Comparison of ENCODE assay signal across 13 cellular contexts in genomic region chr14:53450871-53451270, GRCh38.
A peak's percentile ranks its signal among the peaks of the same experiment; 100 is the strongest.
DNase-seq lines count a peak whose midpoint lies in the region; ATAC-seq and TF ChIP-seq lines count a peak whose summit lies in the region.
"Had no signal": no experiment of that assay in that cellular context is flagged by ENCODE, and none has a peak within 500 bp of the region (broad histone marks: within the 10 kb centered on the region; RNA-seq: fewer than 3 reads in every experiment).

No MANE protein-coding gene starts in this region.

- no peaks in the 10 kb centered on the region for H4K20me1 ChIP-seq in smooth muscle cell (ENCODE audit: low read depth)

- H3K4me1 ChIP-seq in smooth muscle cell (ENCODE audit: low read depth) (no peaks in the 10 kb centered on the region), ascending aorta (no peaks in the 10 kb centered on the region)

- no peak overlapping the region for H3K27ac ChIP-seq in smooth muscle cell (ENCODE audit: low read depth)
- H3K27ac ChIP-seq in ascending aorta = no peak overlapping the region
- H3K27ac ChIP-seq: esophagus muscularis mucosa had no signal

- ATAC-seq in GM19463 (IDR thresholded peaks at IDR 0.05; ENCODE audit: unreplicated experiment) = no peak

- peak overlapping the region; percentile 35 for H2AFZ ChIP-seq in smooth muscle cell (ENCODE audit: low read depth)

- H3F3A ChIP-seq in smooth muscle cell (ENCODE audit: low read depth) = no peaks in the 10 kb centered on the region

- intact Hi-C loops in ascending aorta (cut with DNase I) = no loop called here

- DNase-seq in ELR (ENCODE audit: low read depth) (peak; percentile 22), NCI-H2081 treated with DMSO at 0.1 percent for 48 hours (lab: John Stamatoyannopoulos, UW) (peak; percentile 53), fibroblast of pulmonary artery (ENCODE audit: low read depth) (peak; percentile 10), smooth muscle cell (lab: John Stamatoyannopoulos, UW; ENCODE audit: unreplicated experiment) (no peak), T-helper 1 cell (no peak), ascending aorta (ENCODE audit: low spot score in 2 of 2) (no peak)
- DNase-seq: activated CD4-positive, alpha-beta T cell treated with anti-CD3 and anti-CD28 coated beads for 4 hours; activated T-cell treated with anti-CD3 and anti-CD28 coated beads, Interleukin-2, amount 50 U/mL, for 1 hour; mesenchymal stem cell; NCI-H510A treated with DMSO at 0.1 percent for 48 hours; RPMI8226 had no signal

- no peak overlapping the region for H3K9ac ChIP-seq in smooth muscle cell (ENCODE audit: low read depth)

- H3K9me3 ChIP-seq in smooth muscle cell (replicated peaks; ENCODE audit: low read depth) (no peaks in the 10 kb centered on the region), ascending aorta (no peaks in the 10 kb centered on the region)
- H3K9me3 ChIP-seq: esophagus muscularis mucosa had no signal

- no peak overlapping the region for H3K4me3 ChIP-seq in fibroblast of pulmonary artery (replicated peaks; ENCODE audit: low read depth, low read length)
- H3K4me3 ChIP-seq in smooth muscle cell = no peak overlapping the region
- H3K4me3 ChIP-seq in ascending aorta = no peak overlapping the region
- H3K4me3 ChIP-seq: esophagus muscularis mucosa had no signal

- 65% methylated on average over 3 of the region's 3 CpGs for whole genome bisulfite sequencing in smooth muscle cell (ENCODE audit: low lambda C conversion rate)

- no peaks in the 10 kb centered on the region for H3K79me2 ChIP-seq in smooth muscle cell (ENCODE audit: low read depth)

- H3K27me3 ChIP-seq in smooth muscle cell (ENCODE audit: low read depth) = no peaks in the 10 kb centered on the region
- no peaks in the 10 kb centered on the region for H3K27me3 ChIP-seq in ascending aorta
- H3K27me3 ChIP-seq: esophagus muscularis mucosa had no signal

- no peaks in the 10 kb centered on the region for H3K36me3 ChIP-seq in smooth muscle cell (ENCODE audit: low read depth)
- H3K36me3 ChIP-seq in ascending aorta = no peaks in the 10 kb centered on the region
- H3K36me3 ChIP-seq: esophagus muscularis mucosa had no signal

- H3K4me2 ChIP-seq in smooth muscle cell = no peak overlapping the region

- TF ChIP-seq CTCF in fibroblast of pulmonary artery (IDR thresholded peaks at IDR 0.05; ENCODE audit: low read length, missing control alignments) (no peak), smooth muscle cell (IDR thresholded peaks at IDR 0.05; ENCODE audit: borderline replicate concordance, insufficient read depth, poor library complexity, severe bottlenecking) (no peak), ascending aorta (IDR thresholded peaks at IDR 0.05) (no peak)

Comparison
In these comparisons a context has a peak if more than half of its experiments do, and no peak if none do; other contexts are left out.
1. DNase-seq: peak in ELR (single experiment), NCI-H2081 treated with DMSO at 0.1 percent for 48 hours (single experiment) and fibroblast of pulmonary artery (single experiment); none in smooth muscle cell (single experiment), T-helper 1 cell (0 of 5) and ascending aorta (0 of 2).